ENCODE assay signal across 8 cellular contexts in genomic region chr9:35660966-35661413, GRCh38. TPM values are rescaled to one million over a fixed set of nuclear protein-coding genes. Genes with fewer than 3 reads are reported as not detected.
DNase-seq lines count a peak whose midpoint lies in the region; ATAC-seq lines count a peak whose summit lies in the region.

No MANE protein-coding gene starts in this region.

- H3K27ac Mint-ChIP-seq in T-helper 2 cell treated with Interferon-gamma antibody and Interleukin-4, amounts not matched to agents 5 μg/mL and 100 μg/mL, for 36 hours, result peak overlapping the region; percentile 46

- H3K4me1 ChIP-seq in right cardiac atrium (ENCODE audit: control insufficient read depth, insufficient read depth, low read length) (no peaks in the 10 kb centered on the region), subcutaneous abdominal adipose tissue (ENCODE audit: control insufficient read depth in 5 of 5, insufficient read depth in 5 of 5, low read length in 5 of 5) (peaks cover 17 to 59% (median 48%) of the 10 kb centered on the region in 5 donors)

- H3K4me3 ChIP-seq in right cardiac atrium (ENCODE audit: low read length), result no peak overlapping the region
- H3K4me3 ChIP-seq in subcutaneous abdominal adipose tissue (ENCODE audit: low read depth in 1 of 5, low read length in 5 of 5), result peak overlapping the region in 1 of 5 donors; percentile 25

- intact Hi-C loops in right cardiac atrium (cut with DNase I), result loop anchor here in 3 of 4 donors (5.0 to 10.0 kb wide), 3 partner anchors 36 to 71 kb away; partner anchors contain the start of genes CREB3 (in 2 of the 3) and TLN1 (in 2 of the 3)

- peaks cover 74% of the 10 kb centered on the region for H3K4me1 Mint-ChIP-seq in T-helper 2 cell treated with Interferon-gamma antibody and Interleukin-4, amounts not matched to agents 5 μg/mL and 100 μg/mL, for 36 hours (ENCODE audit: low read depth)

- H3K4me3 Mint-ChIP-seq in T-helper 2 cell treated with Interferon-gamma antibody and Interleukin-4, amounts not matched to agents 5 μg/mL and 100 μg/mL, for 36 hours, result peak overlapping the region; percentile 61

- ATAC-seq in right cardiac atrium (no peak), GM18517 (IDR thresholded peaks at IDR 0.05; ENCODE audit: unreplicated experiment) (no peak), GM21526 (IDR thresholded peaks at IDR 0.05; ENCODE audit: low FRiP score, unreplicated experiment) (no peak), GM18868 (IDR thresholded peaks at IDR 0.05; ENCODE audit: unreplicated experiment) (no peak)

- H3K36me3 ChIP-seq in subcutaneous abdominal adipose tissue (ENCODE audit: control insufficient read depth in 5 of 5, insufficient read depth in 5 of 5, low read length in 5 of 5), result peaks cover 0 to 20% (median 11%) of the 10 kb centered on the region in 5 donors

- H3K9me3 Mint-ChIP-seq in T-helper 2 cell treated with Interferon-gamma antibody and Interleukin-4, amounts not matched to agents 5 μg/mL and 100 μg/mL, for 36 hours, result no peaks in the 10 kb centered on the region

- DNase-seq in T-helper 2 cell treated with Interferon-gamma antibody and Interleukin-4, amounts not matched to agents 5 μg/mL and 100 μg/mL, for 36 hours (ENCODE audit: low spot score), result no peak
- no peak for DNase-seq in T-helper 2 cell
- DNase-seq in UCSD-AML1 (lab: John Stamatoyannopoulos, UW; ENCODE audit: unreplicated experiment), result peak; percentile 27
- DNase-seq in right cardiac atrium, result no peak

- peaks cover 36% of the 10 kb centered on the region for H3K36me3 Mint-ChIP-seq in T-helper 2 cell treated with Interferon-gamma antibody and Interleukin-4, amounts not matched to agents 5 μg/mL and 100 μg/mL, for 36 hours (ENCODE audit: low read depth)

- H3K27ac ChIP-seq in right cardiac atrium (ENCODE audit: low read length) (peak overlapping the region; percentile 50), subcutaneous abdominal adipose tissue (ENCODE audit: low read depth, low read length) (peak overlapping the region; percentile 95)

- no peaks in the 10 kb centered on the region for H3K27me3 ChIP-seq in right cardiac atrium (ENCODE audit: control insufficient read depth, insufficient read depth)
- H3K27me3 ChIP-seq in subcutaneous abdominal adipose tissue (ENCODE audit: control insufficient read depth in 5 of 5, insufficient read depth in 4 of 5, low read length in 5 of 5), result no peaks in the 10 kb centered on the region

- peaks cover 6% of the 10 kb centered on the region for H3K27me3 Mint-ChIP-seq in T-helper 2 cell treated with Interferon-gamma antibody and Interleukin-4, amounts not matched to agents 5 μg/mL and 100 μg/mL, for 36 hours (ENCODE audit: low read depth)

- WGBS in right cardiac atrium, result 49% methylated on average over 9 of the region's 9 CpGs

- H3K9me3 ChIP-seq in right cardiac atrium (ENCODE audit: control insufficient read depth, low read length) (no peaks in the 10 kb centered on the region), subcutaneous abdominal adipose tissue (ENCODE audit: control insufficient read depth in 5 of 5, low read length in 5 of 5) (no peaks in the 10 kb centered on the region)

- peak overlapping the region in 3 of 5 donors; percentile 43 to 94 (median 51) for H3K9ac ChIP-seq in subcutaneous abdominal adipose tissue (ENCODE audit: low read length in 5 of 5)

RNA-seq across cellular contexts. Expression of gene CCDC107, which starts 2.9 kb away (rescaled TPM):
- total RNA-seq in right cardiac atrium, result 10 to 100 TPM; 54.7 to 61.6 (median 60.1) TPM
- 75.0 TPM for polyA plus RNA-seq in right cardiac atrium

RNA-seq across cellular contexts. Expression of gene RMRP, which starts 3.2 kb away (rescaled TPM):
- over 10,000 TPM; 19,654 to 22,919 (median 21,195) TPM for total RNA-seq in right cardiac atrium
- 218 TPM for polyA plus RNA-seq in right cardiac atrium

RNA-seq across cellular contexts. Expression of gene ARHGEF39, which starts 4.0 kb away (rescaled TPM):
- under 1 TPM in 3 of 4 donors, not detected in 1; 0.29 to 0.50 (median 0.34) TPM for total RNA-seq in right cardiac atrium
- polyA plus RNA-seq in right cardiac atrium, result 0.52 TPM

RNA-seq across cellular contexts. Expression of gene SIT1, which starts 10.3 kb away (rescaled TPM):
- 1 to 10 TPM in 1 of 4 donors, under 1 TPM in 1, not detected in 2; 0.26 to 1.5 TPM for total RNA-seq in right cardiac atrium
- 0.14 TPM for polyA plus RNA-seq in right cardiac atrium

RNA-seq across cellular contexts. Expression of gene CA9, which starts 12.7 kb away (rescaled TPM):
- total RNA-seq in right cardiac atrium, result 1 to 10 TPM in 3 of 4 donors, not detected in 1; 1.0 to 1.2 (median 1.1) TPM
- polyA plus RNA-seq in right cardiac atrium, result 1.4 TPM
